In the genomic region with DNA sequence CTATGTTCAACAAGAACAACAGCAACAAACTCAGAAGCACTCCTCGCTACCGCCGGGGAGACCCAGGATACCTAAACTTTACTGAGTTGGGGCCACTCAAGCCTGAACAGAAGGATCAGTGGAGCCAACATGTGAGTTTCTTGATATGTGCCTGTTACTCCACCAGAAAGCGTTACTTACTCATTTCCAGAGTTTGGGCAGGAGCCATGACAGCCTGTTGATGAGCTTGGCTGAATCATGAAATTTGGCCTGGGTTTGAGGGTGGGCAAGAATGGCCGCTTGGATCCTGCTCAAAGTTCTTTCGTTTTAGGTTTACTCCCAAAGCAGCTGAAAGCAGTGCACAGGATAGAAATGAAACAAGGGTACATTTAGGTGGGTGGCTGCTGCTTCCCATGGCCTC, we compare ENCODE assay signal across 16 cellular contexts. TPM values are rescaled to one million over a fixed set of nuclear protein-coding genes. Genes with fewer than 3 reads are reported as not detected.
DNase-seq lines count a peak whose midpoint lies in the region; ATAC-seq and TF ChIP-seq lines count a peak whose summit lies in the region.
"Had no signal": no experiment of that assay in that cellular context is flagged by ENCODE, and none has a peak within 500 bp of the region (broad histone marks: within the 10 kb centered on the region; RNA-seq: fewer than 3 reads in every experiment).

No MANE protein-coding gene starts in this region.

- TF ChIP-seq CTCF in OCI-LY3 (IDR thresholded peaks at IDR 0.05; ENCODE audit: low read depth, low read length) (no peak), fibroblast of lung (conservative IDR thresholded peaks at IDR 0.05 in 1 of 2, IDR thresholded peaks at IDR 0.05 in 1 of 2; ENCODE audit: low read depth in 1 of 2, low read length in 2 of 2) (no peak), osteoblast (IDR thresholded peaks at IDR 0.05; ENCODE audit: extremely low read depth, low read depth, low read length) (no peak)

- H3K27ac ChIP-seq in OCI-LY3 (ENCODE audit: low read length) = no peak overlapping the region
- H3K27ac ChIP-seq in fibroblast of lung (ENCODE audit: insufficient read depth, low read length) = no peak overlapping the region
- no peak overlapping the region for H3K27ac ChIP-seq in osteoblast (ENCODE audit: low read depth, low read length)

- H3K4me2 ChIP-seq in OCI-LY3 (ENCODE audit: low read length) (peak overlapping the region; percentile 16), fibroblast of lung (ENCODE audit: extremely low read depth, insufficient read depth, low read length) (no peak overlapping the region), osteoblast (ENCODE audit: insufficient read depth, low read length) (no peak overlapping the region)

- H3K4me1 ChIP-seq in OCI-LY3 (ENCODE audit: low read length) = peaks cover 32% of the 10 kb centered on the region
- H3K4me1 ChIP-seq in fibroblast of lung (ENCODE audit: control insufficient read depth, extremely low read depth, insufficient read depth, low read length) = no peaks in the 10 kb centered on the region
- H3K4me1 ChIP-seq in osteoblast (ENCODE audit: insufficient read depth, low read length) = peaks cover 7% of the 10 kb centered on the region

- ATAC-seq in GM18868 (IDR thresholded peaks at IDR 0.05; ENCODE audit: unreplicated experiment) = peak; percentile 43
- ATAC-seq in HG02798 (IDR thresholded peaks at IDR 0.05; ENCODE audit: poor library complexity, unreplicated experiment) = no peak

- H3K79me2 ChIP-seq in OCI-LY3 (ENCODE audit: low read length) (no peaks in the 10 kb centered on the region), fibroblast of lung (ENCODE audit: control insufficient read depth, insufficient read depth, low read length) (no peaks in the 10 kb centered on the region), osteoblast (ENCODE audit: insufficient read depth, low read length) (no peaks in the 10 kb centered on the region)

- H3K9me3 ChIP-seq in OCI-LY3 (ENCODE audit: insufficient read depth, low read length) (no peaks in the 10 kb centered on the region), fibroblast of lung (ENCODE audit: control insufficient read depth, insufficient read depth, low read depth, low read length) (no peaks in the 10 kb centered on the region), osteoblast (ENCODE audit: low read depth, low read length) (no peaks in the 10 kb centered on the region)

- DNase-seq in fibroblast of lung (ENCODE audit: low read depth in 2 of 2) (peak; percentile 58 to 62), osteoblast (ENCODE audit: insufficient read length, low spot score, missing footprints) (peak; percentile 38), amygdala (lab: John Stamatoyannopoulos, UW) (no peak), NCI-H2196 (lab: John Stamatoyannopoulos, UW; ENCODE audit: unreplicated experiment) (no peak), NOMO-1 treated with DMSO at 0.1 percent for 48 hours (lab: John Stamatoyannopoulos, UW; ENCODE audit: unreplicated experiment) (no peak)
- DNase-seq: Calu3; CD4-positive, CD25-positive, alpha-beta regulatory T cell; DMS79 treated with DMSO at 0.1 percent for 48 hours; NCI-H1092 treated with DMSO at 0.1 percent for 48 hours; NCI-H1694; NCI-H774; SHP77 treated with DMSO at 0.1 percent for 48 hours had no signal

- H3K36me3 ChIP-seq in OCI-LY3 (replicated peaks; ENCODE audit: low read depth, low read length) (no peaks in the 10 kb centered on the region), fibroblast of lung (ENCODE audit: control insufficient read depth, insufficient read depth, low read length) (no peaks in the 10 kb centered on the region), osteoblast (ENCODE audit: insufficient read depth, low read length) (no peaks in the 10 kb centered on the region)

- no peak overlapping the region for H3K4me3 ChIP-seq in OCI-LY3 (ENCODE audit: low read length)
- H3K4me3 ChIP-seq in fibroblast of lung (replicated peaks in 1 of 4; ENCODE audit: control extremely low read depth in 1 of 4, insufficient read depth in 1 of 4, low read depth in 3 of 4, low read length in 4 of 4) = no peak overlapping the region
- H3K4me3 ChIP-seq in osteoblast (ENCODE audit: insufficient read depth, low read length) = no peak overlapping the region

- H2AFZ ChIP-seq in OCI-LY3 (ENCODE audit: low read depth, low read length) (no peak overlapping the region), fibroblast of lung (ENCODE audit: low read length) (no peak overlapping the region), osteoblast (ENCODE audit: low read length) (no peak overlapping the region)

- H4K20me1 ChIP-seq in OCI-LY3 (ENCODE audit: insufficient read depth, low read length) (no peaks in the 10 kb centered on the region), fibroblast of lung (ENCODE audit: control insufficient read depth, extremely low read depth, insufficient read depth, low read length) (no peaks in the 10 kb centered on the region), osteoblast (ENCODE audit: insufficient read depth, low read length) (no peaks in the 10 kb centered on the region)

- H3K9ac ChIP-seq in OCI-LY3 (ENCODE audit: low read length) (no peak overlapping the region), fibroblast of lung (ENCODE audit: insufficient read depth, low read length) (no peak overlapping the region)

- H3K27me3 ChIP-seq in OCI-LY3 (ENCODE audit: low read depth, low read length) (no peaks in the 10 kb centered on the region), fibroblast of lung (ENCODE audit: control insufficient read depth, insufficient read depth, low read length) (no peaks in the 10 kb centered on the region), osteoblast (ENCODE audit: insufficient read depth, low read length) (no peaks in the 10 kb centered on the region)

RNA-seq across cellular contexts. Expression of a gene that starts 12.0 kb away (rescaled TPM):
- total RNA-seq in fibroblast of lung (25.9 and 115 TPM in 2 replicates), osteoblast (7.1 and 9.8 TPM in 2 replicates)
- 25.2 and 74.2 TPM in 2 replicates for polyA plus RNA-seq in fibroblast of lung
- 29.2 and 74.1 TPM in 2 replicates for polyA plus RNA-seq in fibroblast of lung (2012)
- 28.5 and 191 TPM in 2 replicates for polyA minus RNA-seq in fibroblast of lung (ENCODE audit: low replicate concordance)
- total RNA-seq: NCI-H460 had no signal

RNA-seq across cellular contexts. Expression of a gene that starts 21.5 kb away (rescaled TPM):
- total RNA-seq in fibroblast of lung = 3.3 and 7.3 TPM in 2 replicates
- 4.9 and 12.4 TPM in 2 replicates for polyA plus RNA-seq in fibroblast of lung
- polyA plus RNA-seq in fibroblast of lung (2012) = 3.2 and 6.9 TPM in 2 replicates
- polyA minus RNA-seq in fibroblast of lung (ENCODE audit: low replicate concordance) = 8.6 and 11.3 TPM in 2 replicates
- total RNA-seq in osteoblast = 1.2 and 2.9 TPM in 2 replicates

RNA-seq across cellular contexts. Expression of a gene that starts 56.7 kb away (rescaled TPM):
- total RNA-seq in fibroblast of lung = not detected in 2 replicates
- polyA plus RNA-seq in fibroblast of lung = not detected in 2 replicates
- polyA plus RNA-seq in fibroblast of lung (2012) = not detected in 2 replicates
- polyA minus RNA-seq in fibroblast of lung (ENCODE audit: low replicate concordance) = not detected in 2 replicates
- not detected in 2 replicates for total RNA-seq in osteoblast
- total RNA-seq: Calu3; CD4-positive, CD25-positive, alpha-beta regulatory T cell; NCI-H460 had no signal

Comparison
In these comparisons a context has a peak if more than half of its experiments do, and no peak if none do; other contexts are left out.
1. DNase-seq: peak in fibroblast of lung (2 of 2) and osteoblast (single experiment); none in amygdala (0 of 56), NCI-H2196 (single experiment) and NOMO-1 treated with DMSO at 0.1 percent for 48 hours (single experiment).